ENCODE assay signal across 24 cellular contexts in genomic region chr10:17385066-17385465, GRCh38.
"Had no signal": no experiment of that assay in that cellular context is flagged by ENCODE, and none has a peak within 500 bp of the region (broad histone marks: within the 10 kb centered on the region; RNA-seq: fewer than 3 reads in every experiment).

No MANE protein-coding gene starts in this region.

- H3K9ac ChIP-seq: parathyroid adenoma had no signal

- DNase-seq: cerebellar nuclear complex; dermis blood vessel endothelial cell; erythroblast; foreskin keratinocyte; head of caudate nucleus; kidney; left colon; midbrain; psoas muscle; retina; spleen; stimulated activated CD4-positive, alpha-beta T cell treated with anti-CD3 and anti-CD28 coated beads, Interleukin-15, amount 100 ng/mL, for 24 hours; stimulated activated CD4-positive, alpha-beta T cell treated with anti-CD3 and anti-CD28 coated beads, Interleukin-1b, Interleukin-23, amount 100 ng/mL, for 48 hours; stimulated activated CD4-positive, alpha-beta T cell treated with anti-CD3 and anti-CD28 coated beads, Interleukin-4, amount 100 ng/mL, for 24 hours had no signal

- FAIRE-seq: colon, endothelial cell of umbilical vein, kidney, urothelium cell line had no signal

- H3K36me3 ChIP-seq: spleen had no signal

- H2AFZ ChIP-seq: hepatocyte, parathyroid adenoma had no signal

- H3K36me3 Mint-ChIP-seq: natural killer cell treated with Interleukin-12 subunit alpha and Interleukin-12 subunit beta and Interleukin-15 and Interleukin-18, amount 100 ng/mL, for 72 hours; stimulated activated memory B cell treated with anti-CD40 and anti-IgM and Interleukin-4, amounts not matched to agents 10 μg/mL and 1 μg/mL and 100 μg/mL, for 72 hours; type B pancreatic cell had no signal

- H3K27ac ChIP-seq: foreskin keratinocyte, hepatocyte, parathyroid adenoma, psoas muscle, spleen had no signal

- H3K79me2 ChIP-seq: hepatocyte, parathyroid adenoma had no signal

- H3K27ac Mint-ChIP-seq: natural killer cell treated with Interleukin-12 subunit alpha and Interleukin-12 subunit beta and Interleukin-15 and Interleukin-18, amount 100 ng/mL, for 72 hours; stimulated activated memory B cell treated with anti-CD40 and anti-IgM and Interleukin-4, amounts not matched to agents 10 μg/mL and 1 μg/mL and 100 μg/mL, for 72 hours; stimulated activated naive CD8-positive, alpha-beta T cell treated with anti-CD3 and anti-CD28 coated beads, Interleukin-15, Interleukin-2, amounts not matched to agents 100 ng/mL and 50 ng/mL, for 24 hours; type B pancreatic cell had no signal

- H3K4me1 Mint-ChIP-seq: stimulated activated memory B cell treated with anti-CD40 and anti-IgM and Interleukin-4, amounts not matched to agents 10 μg/mL and 1 μg/mL and 100 μg/mL, for 72 hours had no signal

- H3K4me2 ChIP-seq: hepatocyte had no signal

- ATAC-seq: foreskin keratinocyte; left colon; natural killer cell treated with Interleukin-12 subunit alpha and Interleukin-12 subunit beta and Interleukin-15 and Interleukin-18, amount 100 ng/mL, for 72 hours; psoas muscle; sciatic nerve; stimulated activated memory B cell treated with anti-CD40 and anti-IgM and Interleukin-4, amounts not matched to agents 10 μg/mL and 1 μg/mL and 100 μg/mL, for 72 hours had no signal

- H3K27me3 ChIP-seq: foreskin keratinocyte, hepatocyte, spleen had no signal

- H3K27me3 Mint-ChIP-seq: natural killer cell treated with Interleukin-12 subunit alpha and Interleukin-12 subunit beta and Interleukin-15 and Interleukin-18, amount 100 ng/mL, for 72 hours; stimulated activated memory B cell treated with anti-CD40 and anti-IgM and Interleukin-4, amounts not matched to agents 10 μg/mL and 1 μg/mL and 100 μg/mL, for 72 hours; stimulated activated naive CD8-positive, alpha-beta T cell treated with anti-CD3 and anti-CD28 coated beads, Interleukin-15, Interleukin-2, amounts not matched to agents 100 ng/mL and 50 ng/mL, for 24 hours; type B pancreatic cell had no signal

- H3K4me3 ChIP-seq: hepatocyte, psoas muscle, spleen had no signal

- H3K9me3 Mint-ChIP-seq: natural killer cell treated with Interleukin-12 subunit alpha and Interleukin-12 subunit beta and Interleukin-15 and Interleukin-18, amount 100 ng/mL, for 72 hours; stimulated activated naive CD8-positive, alpha-beta T cell treated with anti-CD3 and anti-CD28 coated beads, Interleukin-15, Interleukin-2, amounts not matched to agents 100 ng/mL and 50 ng/mL, for 24 hours; type B pancreatic cell had no signal

- H3K9me3 ChIP-seq: psoas muscle had no signal

- H3K4me1 ChIP-seq: foreskin keratinocyte, parathyroid adenoma, psoas muscle, spleen had no signal

- H3K4me3 Mint-ChIP-seq: natural killer cell treated with Interleukin-12 subunit alpha and Interleukin-12 subunit beta and Interleukin-15 and Interleukin-18, amount 100 ng/mL, for 72 hours; stimulated activated memory B cell treated with anti-CD40 and anti-IgM and Interleukin-4, amounts not matched to agents 10 μg/mL and 1 μg/mL and 100 μg/mL, for 72 hours; stimulated activated naive CD8-positive, alpha-beta T cell treated with anti-CD3 and anti-CD28 coated beads, Interleukin-15, Interleukin-2, amounts not matched to agents 100 ng/mL and 50 ng/mL, for 24 hours; type B pancreatic cell had no signal
